Comparison of ENCODE assay signal across 1 cellular context in the genomic region with DNA sequence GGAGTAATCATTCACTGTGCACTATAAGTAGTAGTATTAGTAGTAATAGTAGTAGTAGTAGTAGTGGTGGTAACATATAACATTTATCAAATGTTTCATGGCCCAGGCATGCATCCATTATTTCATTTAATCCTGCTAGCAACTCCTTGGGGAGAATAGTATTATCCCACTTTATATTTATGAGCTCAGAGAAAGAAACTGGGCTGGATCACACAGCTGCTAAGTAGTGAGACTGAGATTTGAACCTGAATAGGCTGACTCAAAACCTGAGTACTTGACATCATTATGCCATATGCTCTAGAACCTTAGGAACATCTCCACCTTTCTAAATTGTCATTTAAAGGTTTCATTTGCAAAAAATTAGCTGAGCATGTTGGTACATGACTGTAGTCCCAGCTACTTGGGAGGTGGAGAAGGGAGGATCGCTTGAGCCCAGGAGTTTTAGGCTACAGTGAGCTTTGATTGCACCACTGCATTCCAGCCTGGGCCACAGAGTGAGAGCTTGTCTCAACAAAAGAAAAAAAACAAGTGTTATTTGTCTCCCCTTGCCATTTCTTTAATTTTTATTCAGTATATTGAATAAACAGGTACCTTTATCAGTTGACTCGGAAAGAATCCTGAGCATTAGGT.
TF ChIP-seq lines count a peak whose summit lies in the region.

No MANE protein-coding gene starts in this region.

TF ChIP-seq in A549, 52 proteins besides CTCF, POLR2A, EP300 and RAD21:
- TF ChIP-seq EHMT2 (IDR thresholded peaks at IDR 0.05; ENCODE audit: low read depth), result no peak
- no peak for TF ChIP-seq ESRRA (IDR thresholded peaks at IDR 0.05; ENCODE audit: borderline replicate concordance, low read length)
- no peak for TF ChIP-seq BHLHE40 (IDR thresholded peaks at IDR 0.05; ENCODE audit: low read depth, low read length)
